Comparison of ENCODE assay signal across 17 cellular contexts in genomic region chr1:118503747-118504146, GRCh38.
DNase-seq lines count a peak whose midpoint lies in the region; ATAC-seq and TF ChIP-seq lines count a peak whose summit lies in the region.
"Had no signal": no experiment of that assay in that cellular context is flagged by ENCODE, and none has a peak within 500 bp of the region (broad histone marks: within the 10 kb centered on the region; RNA-seq: fewer than 3 reads in every experiment).

No MANE protein-coding gene starts in this region.

- no peaks in the 10 kb centered on the region for H3K9me3 ChIP-seq in psoas muscle
- H3K9me3 ChIP-seq: SK-N-SH had no signal

- H3K9me3 Mint-ChIP-seq in activated CD4-positive, alpha-beta T cell treated with anti-CD3 and anti-CD28 coated beads for 36 hours (ENCODE audit: low read depth): peaks cover 2% of the 10 kb centered on the region

- H3K27ac Mint-ChIP-seq in activated CD4-positive, alpha-beta T cell treated with anti-CD3 and anti-CD28 coated beads for 36 hours: no peak overlapping the region
- H3K27ac Mint-ChIP-seq: CD4-positive, CD25-positive, alpha-beta regulatory T cell had no signal

- H3K4me3 ChIP-seq in mesendoderm (ENCODE audit: low read length) (no peak overlapping the region), psoas muscle (no peak overlapping the region)
- H3K4me3 ChIP-seq: PC-9 had no signal

- no peak overlapping the region for H2AK5ac ChIP-seq in mesendoderm (ENCODE audit: low read length)

- no peak overlapping the region for H3K18ac ChIP-seq in mesendoderm (ENCODE audit: low read length)

- H3K79me2 ChIP-seq in mesendoderm (ENCODE audit: control insufficient read depth, insufficient read depth, low read length): no peaks in the 10 kb centered on the region

- no peak overlapping the region for H2BK120ac ChIP-seq in mesendoderm (ENCODE audit: low read depth, low read length)

- peak overlapping the region; percentile 26 for H3K56ac ChIP-seq in mesendoderm (ENCODE audit: low read length)

- no peak overlapping the region for H4K5ac ChIP-seq in mesendoderm (ENCODE audit: low read length)

- no peak overlapping the region for H3K23ac ChIP-seq in mesendoderm (ENCODE audit: low read length)

- H2BK5ac ChIP-seq in mesendoderm (ENCODE audit: low read length): no peak overlapping the region

- H3K36me3 Mint-ChIP-seq in activated CD4-positive, alpha-beta T cell treated with anti-CD3 and anti-CD28 coated beads for 36 hours (ENCODE audit: low read depth): no peaks in the 10 kb centered on the region
- H3K36me3 Mint-ChIP-seq: CD4-positive, CD25-positive, alpha-beta regulatory T cell had no signal

- DNase-seq in NCI-H510A treated with DMSO at 0.1 percent for 48 hours (lab: John Stamatoyannopoulos, UW): peak; percentile 61
- DNase-seq in NCI-H510A (lab: John Stamatoyannopoulos, UW): no peak
- DNase-seq in mesendoderm: no peak
- DNase-seq in psoas muscle: no peak
- no peak for DNase-seq in activated CD4-positive, alpha-beta T cell treated with anti-CD3 and anti-CD28 coated beads for 36 hours
- DNase-seq in activated naive CD4-positive, alpha-beta T cell treated with Interleukin-2 at 50 U/mL for 16 hours: no peak
- DNase-seq: CD4-positive, CD25-positive, alpha-beta regulatory T cell; COR-L47; IMR-90; MV-4-11; NCI-H446 treated with DMSO at 0.1 percent for 48 hours; NCI-H748 treated with DMSO at 0.1 percent for 48 hours; PC-9; RPMI8226; SK-N-SH had no signal

- intact Hi-C loops in psoas muscle (cut with DNase I): loop anchor here (10.0 kb wide), 3 partner anchors 199 to 349 kb away; no protein-coding TSS in a partner anchor
- intact Hi-C loops in activated CD4-positive, alpha-beta T cell treated with anti-CD3 and anti-CD28 coated beads for 36 hours (cut with DNase I, micrococcal nuclease): no loop called here

- no peak overlapping the region for H3K4me2 ChIP-seq in mesendoderm (ENCODE audit: low read length)
- H3K4me2 ChIP-seq: KMS-11, PC-9, SK-N-SH had no signal

- no peaks in the 10 kb centered on the region for H3K27me3 ChIP-seq in mesendoderm (ENCODE audit: insufficient read depth, low read length, poor library complexity)
- H3K27me3 ChIP-seq in psoas muscle (ENCODE audit: insufficient read depth in 3 of 3, low read length in 2 of 3): no peaks in the 10 kb centered on the region

- TF ChIP-seq CTCF in psoas muscle (IDR thresholded peaks at IDR 0.05): no peak

- CTCF ChIA-PET in activated CD4-positive, alpha-beta T cell treated with anti-CD3 and anti-CD28 coated beads for 36 hours (lab: Charles Lee): interaction anchor here (1.8 kb wide), 1 partner anchor 8 kb away, joined by 6 read pairs; no protein-coding TSS in a partner anchor

- no peak overlapping the region for H2BK15ac ChIP-seq in mesendoderm (replicated peaks; ENCODE audit: low read depth)

- peaks cover 7% of the 10 kb centered on the region for H3K4me1 ChIP-seq in mesendoderm (ENCODE audit: control insufficient read depth, low read depth, low read length)
- H3K4me1 ChIP-seq in psoas muscle: peaks cover 19% of the 10 kb centered on the region

- POLR2A ChIA-PET in activated CD4-positive, alpha-beta T cell treated with anti-CD3 and anti-CD28 coated beads for 36 hours (lab: Charles Lee): no interaction called here

- H4K8ac ChIP-seq in mesendoderm (ENCODE audit: low read depth, low read length): no peak overlapping the region

- H3K36me3 ChIP-seq in mesendoderm (ENCODE audit: control insufficient read depth, insufficient read depth, low read length): no peaks in the 10 kb centered on the region
- no peaks in the 10 kb centered on the region for H3K36me3 ChIP-seq in psoas muscle (ENCODE audit: insufficient read depth in 1 of 2, low read depth in 1 of 2)

- H3K9ac ChIP-seq in mesendoderm (ENCODE audit: low read length): no peak overlapping the region
- H3K9ac ChIP-seq: KMS-11, SK-N-SH had no signal

- no peak overlapping the region for H3K27ac ChIP-seq in mesendoderm (ENCODE audit: low read depth, low read length)
- H3K27ac ChIP-seq in psoas muscle: peak overlapping the region; percentile 70
- H3K27ac ChIP-seq: KMS-11, PC-9 had no signal

- no peak overlapping the region for H3K4ac ChIP-seq in mesendoderm (ENCODE audit: low read depth, low read length)

- H3K27me3 Mint-ChIP-seq in activated CD4-positive, alpha-beta T cell treated with anti-CD3 and anti-CD28 coated beads for 36 hours: no peaks in the 10 kb centered on the region
- H3K27me3 Mint-ChIP-seq: CD4-positive, CD25-positive, alpha-beta regulatory T cell had no signal

- H3K4me1 Mint-ChIP-seq in activated CD4-positive, alpha-beta T cell treated with anti-CD3 and anti-CD28 coated beads for 36 hours: no peaks in the 10 kb centered on the region
- H3K4me1 Mint-ChIP-seq: CD4-positive, CD25-positive, alpha-beta regulatory T cell had no signal

- no peak overlapping the region for H3K4me3 Mint-ChIP-seq in activated CD4-positive, alpha-beta T cell treated with anti-CD3 and anti-CD28 coated beads for 36 hours
- H3K4me3 Mint-ChIP-seq: CD4-positive, CD25-positive, alpha-beta regulatory T cell had no signal

- no peaks in the 10 kb centered on the region for H3K79me1 ChIP-seq in mesendoderm (ENCODE audit: low read length)

- peak in 1 of 4 donors; percentile 42 for ATAC-seq in psoas muscle
- ATAC-seq in activated CD4-positive, alpha-beta T cell treated with anti-CD3 and anti-CD28 coated beads for 36 hours: no peak
- no peak for ATAC-seq in HG03039 (IDR thresholded peaks at IDR 0.05; ENCODE audit: unreplicated experiment)

Comparison
In these comparisons a context has a peak if more than half of its experiments do, and no peak if none do; other contexts are left out.
1. intact Hi-C loops: an anchor here in psoas muscle (10.0 kb wide); none called in activated CD4-positive, alpha-beta T cell treated with anti-CD3 and anti-CD28 coated beads for 36 hours.